9 cellular contexts compared by ENCODE assay signal in genomic region chr15:94230886-94231727, GRCh38. TPM values are rescaled to one million over a fixed set of nuclear protein-coding genes. Genes with fewer than 3 reads are reported as not detected.
A peak's percentile ranks its signal among the peaks of the same experiment; 100 is the strongest.
DNase-seq lines count a peak whose midpoint lies in the region; ATAC-seq, FAIRE-seq and TF ChIP-seq lines count a peak whose summit lies in the region.
"Had no signal": no experiment of that assay in that cellular context is flagged by ENCODE, and none has a peak within 500 bp of the region (broad histone marks: within the 10 kb centered on the region; RNA-seq: fewer than 3 reads in every experiment).

Gene MCTP2 (plus strand): TSS chr15:94231561. CDS start chr15:94298266, 66,705 bp downstream.

- H3K9ac ChIP-seq in endothelial cell of umbilical vein (replicated peaks; ENCODE audit: extremely low read depth, insufficient read depth, low read length) (no peak within 1 kb of the TSS), muscle layer of colon (ENCODE audit: low read length) (no peak within 1 kb of the TSS)

- peak within 1 kb of the TSS; percentile 70 for H3K4me2 ChIP-seq in endothelial cell of umbilical vein (ENCODE audit: insufficient read depth, low read length)

- H3K4me3 ChIP-seq in endothelial cell of umbilical vein (replicated peaks in 1 of 3; ENCODE audit: insufficient read depth in 1 of 3, low read depth in 1 of 3, low read length in 3 of 3) (peak within 1 kb of the TSS; percentile 2 to 25 (median 17)), muscle layer of colon (ENCODE audit: low read depth in 1 of 2, low read length in 2 of 2) (peak within 1 kb of the TSS; percentile 8 to 62)

- H3K27ac ChIP-seq in endothelial cell of umbilical vein (ENCODE audit: insufficient read depth, low read depth, low read length) = no peak within 1 kb of the TSS
- H3K27ac ChIP-seq in muscle layer of colon (ENCODE audit: low read depth, low read length) = no peak within 1 kb of the TSS

- TSS peak; percentile 37 for BruUV-seq in endothelial cell of umbilical vein (replicated peaks; lab: Mats Ljungman, UMichigan)

- no peaks in the 10 kb centered on the region for H3K36me3 ChIP-seq in endothelial cell of umbilical vein (ENCODE audit: control insufficient read depth in 2 of 2, extremely low read depth in 1 of 2, insufficient read depth in 2 of 2, low read length in 2 of 2)
- H3K36me3 ChIP-seq in muscle layer of colon (ENCODE audit: insufficient read depth, low read length) = no peaks in the 10 kb centered on the region

- no peaks in the 10 kb centered on the region for H3K4me1 ChIP-seq in endothelial cell of umbilical vein (ENCODE audit: control insufficient read depth, extremely low read depth, insufficient read depth, low read length)
- peaks cover 8% of the 10 kb centered on the region for H3K4me1 ChIP-seq in muscle layer of colon (ENCODE audit: insufficient read depth, low read length)

- H3K4me1 Mint-ChIP-seq in activated CD8-positive, alpha-beta T cell treated with anti-CD3 and anti-CD28 coated beads for 36 hours (ENCODE audit: low read depth) = peaks cover 67% of the 10 kb centered on the region
- peaks cover 41 to 73% of the 10 kb centered on the region in 2 donors for H3K4me1 Mint-ChIP-seq in stimulated activated naive B cell treated with anti-CD40 and anti-IgM and Interleukin-4, amounts not matched to agents 10 μg/mL and 1 μg/mL and 100 μg/mL, for 72 hours

- TF ChIP-seq CTCF in activated CD8-positive, alpha-beta T cell treated with anti-CD3 and anti-CD28 coated beads for 36 hours (IDR thresholded peaks at IDR 0.05) = no peak
- TF ChIP-seq CTCF in endothelial cell of umbilical vein (IDR thresholded peaks at IDR 0.05; ENCODE audit: extremely low read depth in 1 of 2, insufficient read depth in 1 of 2, low read depth in 1 of 2, low read length in 2 of 2) = no peak

- intact Hi-C loops in activated CD8-positive, alpha-beta T cell treated with anti-CD3 and anti-CD28 coated beads for 36 hours (cut with micrococcal nuclease) = loop anchor here (2.0 to 5.0 kb wide), 3 partner anchors 42 to 91 kb away; no protein-coding TSS in a partner anchor
- intact Hi-C loops in endothelial cell of umbilical vein (cut with micrococcal nuclease) = loop anchor here (5.0 kb wide), 1 partner anchor 56 kb away; no protein-coding TSS in a partner anchor

- no peaks in the 10 kb centered on the region for H3K9me3 ChIP-seq in endothelial cell of umbilical vein (replicated peaks; ENCODE audit: control insufficient read depth, insufficient read depth, low read length)
- H3K9me3 ChIP-seq in muscle layer of colon (ENCODE audit: low read length) = no peaks in the 10 kb centered on the region

- dilution Hi-C loops in endothelial cell of umbilical vein (cut with MboI; ENCODE audit: extremely low pct_ligation_motif_present, low sequenced_read_pairs) = no loop called here

- DNase-seq in DMS 273 (lab: John Stamatoyannopoulos, UW; ENCODE audit: unreplicated experiment) (peak; percentile 3), DMS 273 treated with DMSO at 0.1 percent for 48 hours (lab: John Stamatoyannopoulos, UW) (no peak), NCI-H524 treated with DMSO at 0.1 percent for 48 hours (lab: John Stamatoyannopoulos, UW) (peak; percentile 63), endothelial cell of umbilical vein (ENCODE audit: low read depth, low spot score) (peak; percentile 7)
- peak; percentile 92 for DNase-seq in activated CD8-positive, alpha-beta T cell treated with anti-CD3 and anti-CD28 coated beads for 36 hours
- DNase-seq in stimulated activated naive B cell treated with anti-CD40 and anti-IgM and Interleukin-4, amounts not matched to agents 10 μg/mL and 1 μg/mL and 100 μg/mL, for 72 hours = peak; percentile 82

- H3K27me3 ChIP-seq in endothelial cell of umbilical vein (ENCODE audit: control insufficient read depth in 2 of 2, insufficient read depth in 2 of 2, low read length in 2 of 2) (peaks cover 0 to 4% of the 10 kb centered on the region in 2 experiments), muscle layer of colon (ENCODE audit: control insufficient read depth in 1 of 2, insufficient read depth in 2 of 2, low read length in 2 of 2) (peaks cover 5 to 11% of the 10 kb centered on the region in 2 donors)

- peak; percentile 21 for FAIRE-seq in endothelial cell of umbilical vein (lab: Jason Lieb, UNC)
- FAIRE-seq: A204.1 had no signal

- CTCF ChIA-PET in activated CD8-positive, alpha-beta T cell treated with anti-CD3 and anti-CD28 coated beads for 36 hours (lab: Charles Lee) = interaction anchor here (0.7 to 4.6 kb wide), 10 partner anchors 8 to 96 kb away, joined by 3 to 40 read pairs (median 5); no protein-coding TSS in a partner anchor
- CTCF ChIA-PET in endothelial cell of umbilical vein (lab: Charles Lee) = no interaction called here

- peak; percentile 28 for ATAC-seq in HG03060 (IDR thresholded peaks at IDR 0.05; ENCODE audit: low read depth, unreplicated experiment)
- peak; percentile 86 for ATAC-seq in activated CD8-positive, alpha-beta T cell treated with anti-CD3 and anti-CD28 coated beads for 36 hours
- ATAC-seq in stimulated activated naive B cell treated with anti-CD40 and anti-IgM and Interleukin-4, amounts not matched to agents 10 μg/mL and 1 μg/mL and 100 μg/mL, for 72 hours (replicated peaks) = peak; percentile 84 to 88

- peaks cover 4% of the 10 kb centered on the region for H3K36me3 Mint-ChIP-seq in activated CD8-positive, alpha-beta T cell treated with anti-CD3 and anti-CD28 coated beads for 36 hours (ENCODE audit: low read depth)
- peaks cover 0 to 2% of the 10 kb centered on the region in 2 donors for H3K36me3 Mint-ChIP-seq in stimulated activated naive B cell treated with anti-CD40 and anti-IgM and Interleukin-4, amounts not matched to agents 10 μg/mL and 1 μg/mL and 100 μg/mL, for 72 hours

- TF ChIP-seq POLR2A in endothelial cell of umbilical vein (IDR thresholded peaks at IDR 0.05; ENCODE audit: low read depth, low read length) = no peak

- no peaks in the 10 kb centered on the region for H4K20me1 ChIP-seq in endothelial cell of umbilical vein (replicated peaks; ENCODE audit: control insufficient read depth, extremely low read depth, insufficient read depth, low read length)

- H3K9me1 ChIP-seq in endothelial cell of umbilical vein (replicated peaks; ENCODE audit: control insufficient read depth, extremely low read depth, insufficient read depth, low read length) = no peaks in the 10 kb centered on the region

- POLR2A ChIA-PET in activated CD8-positive, alpha-beta T cell treated with anti-CD3 and anti-CD28 coated beads for 36 hours (lab: Charles Lee) = interaction anchor here (0.7 to 3.6 kb wide), 9 partner anchors 17 to 93 kb away, joined by 3 to 16 read pairs (median 3); no protein-coding TSS in a partner anchor
- POLR2A ChIA-PET in endothelial cell of umbilical vein (lab: Charles Lee) = no interaction called here

- H3K79me2 ChIP-seq in endothelial cell of umbilical vein (ENCODE audit: control insufficient read depth, insufficient read depth, low read length) = no peaks in the 10 kb centered on the region

- H3K27ac Mint-ChIP-seq in activated CD8-positive, alpha-beta T cell treated with anti-CD3 and anti-CD28 coated beads for 36 hours = peak within 1 kb of the TSS; percentile 96
- H3K27ac Mint-ChIP-seq in stimulated activated naive B cell treated with anti-CD40 and anti-IgM and Interleukin-4, amounts not matched to agents 10 μg/mL and 1 μg/mL and 100 μg/mL, for 72 hours = peak within 1 kb of the TSS; percentile 98

- peak within 1 kb of the TSS; percentile 91 for H3K4me3 Mint-ChIP-seq in activated CD8-positive, alpha-beta T cell treated with anti-CD3 and anti-CD28 coated beads for 36 hours
- H3K4me3 Mint-ChIP-seq in stimulated activated naive B cell treated with anti-CD40 and anti-IgM and Interleukin-4, amounts not matched to agents 10 μg/mL and 1 μg/mL and 100 μg/mL, for 72 hours = peak within 1 kb of the TSS; percentile 91 to 94

- H3K27me3 Mint-ChIP-seq in activated CD8-positive, alpha-beta T cell treated with anti-CD3 and anti-CD28 coated beads for 36 hours = no peaks in the 10 kb centered on the region
- no peaks in the 10 kb centered on the region for H3K27me3 Mint-ChIP-seq in stimulated activated naive B cell treated with anti-CD40 and anti-IgM and Interleukin-4, amounts not matched to agents 10 μg/mL and 1 μg/mL and 100 μg/mL, for 72 hours

- H3K9me3 Mint-ChIP-seq in activated CD8-positive, alpha-beta T cell treated with anti-CD3 and anti-CD28 coated beads for 36 hours = no peaks in the 10 kb centered on the region
- H3K9me3 Mint-ChIP-seq in stimulated activated naive B cell treated with anti-CD40 and anti-IgM and Interleukin-4, amounts not matched to agents 10 μg/mL and 1 μg/mL and 100 μg/mL, for 72 hours = no peaks in the 10 kb centered on the region

- peak within 1 kb of the TSS; percentile 84 for H2AFZ ChIP-seq in endothelial cell of umbilical vein (ENCODE audit: low read depth, low read length)

TF ChIP-seq in endothelial cell of umbilical vein, 7 proteins besides CTCF, POLR2A, EP300 and RAD21:
- TF ChIP-seq POLR2AphosphoS5 (IDR thresholded peaks at IDR 0.05; ENCODE audit: insufficient read depth, low read depth, low read length) (no peak), MAX (IDR thresholded peaks at IDR 0.05; ENCODE audit: insufficient read depth, insufficient read length) (no peak), GATA2 (IDR thresholded peaks at IDR 0.05; ENCODE audit: insufficient read depth, insufficient read length, low read depth, low read length) (no peak), JUN (IDR thresholded peaks at IDR 0.05; ENCODE audit: borderline replicate concordance, insufficient read depth, insufficient read length, low read depth) (no peak), EZH2 (IDR thresholded peaks at IDR 0.05; ENCODE audit: borderline replicate concordance, low read depth, low read length, severe bottlenecking) (no peak)
TF ChIP-seq in endothelial cell of umbilical vein: peak in this region for 0.

RNA-seq across cellular contexts. Expression of gene MCTP2, which starts in this region (rescaled TPM):
- total RNA-seq in activated CD8-positive, alpha-beta T cell treated with anti-CD3 and anti-CD28 coated beads for 36 hours = 10 to 100 TPM; 16.2 to 18.3 TPM
- total RNA-seq in endothelial cell of umbilical vein = 0.75 and 1.6 TPM in 2 replicates
- polyA plus RNA-seq in endothelial cell of umbilical vein = 0.01 TPM in 1 of 2 replicates, not detected in the other
- 0.03 and 0.10 TPM in 2 replicates for polyA plus RNA-seq in endothelial cell of umbilical vein (2011; cell fraction: cytosol; rRNA removed)
- polyA plus RNA-seq in endothelial cell of umbilical vein (2011; cell fraction: nucleus; rRNA removed) = 0.12 and 0.27 TPM in 2 replicates
- 2.8 and 3.9 TPM in 2 replicates for polyA plus RNA-seq in endothelial cell of umbilical vein (2012)
- polyA minus RNA-seq in endothelial cell of umbilical vein = 0.17 TPM in 1 of 2 replicates, not detected in the other
- polyA minus RNA-seq in endothelial cell of umbilical vein (2011; cell fraction: cytosol; rRNA and poly(A)+ RNA removed) = 2.5 TPM
- polyA minus RNA-seq in endothelial cell of umbilical vein (2011; cell fraction: nucleus; rRNA and poly(A)+ RNA removed) = 0.05 TPM in 1 of 2 replicates, not detected in the other

Comparison
In these comparisons a context has a peak if more than half of its experiments do, and no peak if none do; other contexts are left out.
1. ATAC-seq: peak in every context shown above with its lines; median percentile 86 in activated CD8-positive, alpha-beta T cell treated with anti-CD3 and anti-CD28 coated beads for 36 hours; 86 in stimulated activated naive B cell treated with anti-CD40 and anti-IgM and Interleukin-4, amounts not matched to agents 10 μg/mL and 1 μg/mL and 100 μg/mL, for 72 hours; 28 in HG03060.